Comparison of ENCODE assay signal across 8 cellular contexts in the genomic region with DNA sequence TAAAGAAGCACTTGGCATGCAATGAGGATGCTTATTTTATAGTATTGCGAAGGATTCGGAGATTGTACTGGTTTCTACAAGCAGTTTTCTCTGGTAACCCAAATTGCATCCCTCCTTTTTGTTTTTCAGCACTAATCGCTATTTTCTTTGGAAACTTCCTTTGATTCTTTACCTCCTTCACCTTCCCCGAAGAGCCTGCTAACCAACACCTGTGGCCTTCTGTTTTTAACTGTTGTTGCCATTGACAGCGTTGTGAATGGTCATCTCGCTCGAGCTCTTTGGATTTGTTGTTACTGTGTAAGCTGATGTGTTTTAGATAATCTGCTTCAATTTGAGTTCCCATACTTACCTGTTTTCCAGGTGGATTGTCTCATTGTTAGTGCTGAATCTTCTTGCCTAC. TPM values are rescaled to one million over a fixed set of nuclear protein-coding genes. Genes with fewer than 3 reads are reported as not detected.
DNase-seq lines count a peak whose midpoint lies in the region; ATAC-seq and TF ChIP-seq lines count a peak whose summit lies in the region.

No MANE protein-coding gene starts in this region.

- no peak overlapping the region; the same call in 1 of the 2 replicates for H2AFZ ChIP-seq in PC-3 (ENCODE audit: low read length)

- BruUV-seq in PC-3 (replicated peaks; lab: Mats Ljungman, UMichigan) = TSS peak; percentile 45

- H3K4me1 ChIP-seq in PC-3 (ENCODE audit: insufficient read depth, low read length) = peaks cover 22% of the 10 kb centered on the region
- H3K4me1 ChIP-seq in ovary (ENCODE audit: insufficient read depth) = peaks cover 8% of the 10 kb centered on the region

- peak overlapping the region; percentile 90 for H3K9ac ChIP-seq in PC-3 (ENCODE audit: low read length)

- CTCF ChIA-PET in PC-3 (lab: Charles Lee) = no interaction called here

- H3K79me2 ChIP-seq in PC-3 (ENCODE audit: low read length) = peaks cover 60% of the 10 kb centered on the region

- TF ChIP-seq EP300 in ovary (IDR thresholded peaks at IDR 0.05) = no peak

- ATAC-seq in PC-3 (no peak), sciatic nerve (no peak)
- no peak for ATAC-seq in activated CD4-positive, CD25-positive, alpha-beta regulatory T cell treated with anti-CD3 and anti-CD28 coated beads, Interleukin-2, amount 50 U/mL, for 24 hours

- POLR2A ChIA-PET in PC-3 (lab: Charles Lee; ENCODE audit: unreplicated experiment) = no interaction called here

- no peaks in the 10 kb centered on the region for H3K9me2 ChIP-seq in PC-3 (replicated peaks; ENCODE audit: low read length)

- TF ChIP-seq CTCF in PC-3 (conservative IDR thresholded peaks at IDR 0.05; ENCODE audit: low read depth, low read length) = no peak
- TF ChIP-seq CTCF in epithelial cell of proximal tubule (conservative IDR thresholded peaks at IDR 0.05; ENCODE audit: low read depth, low read length) = no peak
- TF ChIP-seq CTCF in ovary (IDR thresholded peaks at IDR 0.05) = no peak

- H4K20me1 ChIP-seq in PC-3 (ENCODE audit: low read length) = peaks cover 19% of the 10 kb centered on the region; the same call in 1 of the 2 replicates

- peak overlapping the region; percentile 98 for H3K4me2 ChIP-seq in PC-3 (ENCODE audit: low read length)

- H3K27ac ChIP-seq in PC-3 (ENCODE audit: low read length) (no peak overlapping the region), ovary (peak overlapping the region in 1 of 2 donors; percentile 54)

- H3K36me3 ChIP-seq in PC-3 (ENCODE audit: low read depth, low read length) (peaks cover 5% of the 10 kb centered on the region; the same call in 1 of the 2 replicates), ovary (no peaks in the 10 kb centered on the region)

- no peak for TF ChIP-seq POLR2A in ovary (IDR thresholded peaks at IDR 0.05)

- H3K9me3 ChIP-seq in PC-3 (ENCODE audit: low read length) (no peaks in the 10 kb centered on the region), ovary (no peaks in the 10 kb centered on the region)

- no peaks in the 10 kb centered on the region for H3K27me3 ChIP-seq in PC-3 (ENCODE audit: low read length)
- no peaks in the 10 kb centered on the region for H3K27me3 ChIP-seq in ovary

- peak; percentile 10 for DNase-seq in ELR (ENCODE audit: low read depth)
- DNase-seq in PC-3 = no peak
- no peak for DNase-seq in epithelial cell of proximal tubule (ENCODE audit: low read depth)
- no peak for DNase-seq in ovary
- DNase-seq in NCI-H2081 treated with DMSO at 0.1 percent for 48 hours (lab: John Stamatoyannopoulos, UW) = no peak
- no peak for DNase-seq in sciatic nerve (ENCODE audit: low spot score)
- no peak for DNase-seq in COLO668 (lab: John Stamatoyannopoulos, UW; ENCODE audit: unreplicated experiment)

- no peaks in the 10 kb centered on the region for H3F3A ChIP-seq in PC-3 (ENCODE audit: low read length, unreplicated experiment)

- intact Hi-C loops in PC-3 (cut with micrococcal nuclease) (loop anchor here (10.0 kb wide), 1 partner anchor 110 kb away; no protein-coding TSS in a partner anchor), ovary (cut with DNase I) (no loop called here), sciatic nerve (cut with DNase I) (no loop called here)

- 7 to 12% (median 9%) methylated on average over 7 of the region's 7 CpGs for WGBS in ovary, 3 donors

- H3K4me3 ChIP-seq in PC-3 (ENCODE audit: low read length) (peak overlapping the region; percentile 87), epithelial cell of proximal tubule (ENCODE audit: low read depth, low read length) (peak overlapping the region; percentile 76), ovary (peak overlapping the region; percentile 90)

RNA-seq across cellular contexts. Expression of a gene that starts 1.1 kb away (rescaled TPM):
- total RNA-seq in PC-3 (2014; rRNA removed) = 10.6 and 12.6 TPM in 2 replicates
- 10.0 and 10.6 TPM in 2 replicates for total RNA-seq in epithelial cell of proximal tubule
- 10 to 100 TPM; 12.5 to 24.9 (median 16.5) TPM for total RNA-seq in ovary
- polyA plus RNA-seq in ovary = 10 to 100 TPM; 10.3 to 11.4 TPM
- 31.9 TPM for total RNA-seq in sciatic nerve
